Comparison of ENCODE assay signal across 17 cellular contexts in genomic region chr11:118699508-118700220, GRCh38. TPM values are rescaled to one million over a fixed set of nuclear protein-coding genes. Genes with fewer than 3 reads are reported as not detected.
DNase-seq lines count a peak whose midpoint lies in the region; ATAC-seq lines count a peak whose summit lies in the region.
"Had no signal": no experiment of that assay in that cellular context is flagged by ENCODE, and none has a peak within 500 bp of the region (broad histone marks: within the 10 kb centered on the region; RNA-seq: fewer than 3 reads in every experiment).

No MANE protein-coding gene starts in this region.

- H3K4me3 Mint-ChIP-seq in CD8-positive, alpha-beta memory T cell, result peak overlapping the region; percentile 8 to 78 (median 69)
- peak overlapping the region; percentile 80 for H3K4me3 Mint-ChIP-seq in T-helper 17 cell
- H3K4me3 Mint-ChIP-seq in activated T-helper 17 cell treated with anti-CD3 and anti-CD28 coated beads, Interleukin-2, amount 50 U/mL, for 72 hours, result peak overlapping the region; percentile 35
- H3K4me3 Mint-ChIP-seq in naive thymus-derived CD8-positive, alpha-beta T cell, result peak overlapping the region; percentile 62 to 89 (median 76)
- H3K4me3 Mint-ChIP-seq: neural crest cell had no signal

- H3K36me3 ChIP-seq in CD8-positive, alpha-beta memory T cell (ENCODE audit: insufficient read depth, low read length), result no peaks in the 10 kb centered on the region
- H3K36me3 ChIP-seq: ascending aorta, stomach had no signal

- ATAC-seq in T-helper 17 cell (peak; percentile 97), HG03469 (IDR thresholded peaks at IDR 0.05; ENCODE audit: unreplicated experiment) (no peak), Right ventricle myocardium superior (ENCODE audit: poor library complexity) (no peak)
- peak; percentile 36 for ATAC-seq in activated T-helper 17 cell treated with anti-CD3 and anti-CD28 coated beads, Interleukin-2, amount 50 U/mL, for 72 hours (replicated peaks)
- ATAC-seq in naive thymus-derived CD8-positive, alpha-beta T cell, result peak; percentile 97 to 98

- H3K4me1 Mint-ChIP-seq in CD8-positive, alpha-beta memory T cell, result peaks cover 47 to 76% (median 66%) of the 10 kb centered on the region in 3 donors
- peaks cover 23% of the 10 kb centered on the region for H3K4me1 Mint-ChIP-seq in T-helper 17 cell
- peaks cover 22% of the 10 kb centered on the region for H3K4me1 Mint-ChIP-seq in activated T-helper 17 cell treated with anti-CD3 and anti-CD28 coated beads, Interleukin-2, amount 50 U/mL, for 72 hours
- peaks cover 11 to 80% (median 72%) of the 10 kb centered on the region in 4 donors for H3K4me1 Mint-ChIP-seq in naive thymus-derived CD8-positive, alpha-beta T cell
- H3K4me1 Mint-ChIP-seq: neural crest cell had no signal

- H3K27me3 Mint-ChIP-seq in CD8-positive, alpha-beta memory T cell, result no peaks in the 10 kb centered on the region
- no peaks in the 10 kb centered on the region for H3K27me3 Mint-ChIP-seq in T-helper 17 cell
- H3K27me3 Mint-ChIP-seq in activated T-helper 17 cell treated with anti-CD3 and anti-CD28 coated beads, Interleukin-2, amount 50 U/mL, for 72 hours, result no peaks in the 10 kb centered on the region
- no peaks in the 10 kb centered on the region for H3K27me3 Mint-ChIP-seq in naive thymus-derived CD8-positive, alpha-beta T cell

- peak; percentile 57 to 91 (median 88) for DNase-seq in CD8-positive, alpha-beta memory T cell
- peak in 2 of 3 donors; percentile 42 to 49 for DNase-seq in T-helper 17 cell
- DNase-seq in naive thymus-derived CD8-positive, alpha-beta T cell, result peak; percentile 36 to 93 (median 82)
- DNase-seq in KBM-7, result no peak
- no peak for DNase-seq in Right ventricle myocardium superior
- no peak for DNase-seq in NCI-H1105 (lab: John Stamatoyannopoulos, UW)
- DNase-seq: C1 segment of cervical spinal cord, NCI-H2227 treated with DMSO at 0.1 percent for 48 hours, stomach had no signal

- H3K9me3 ChIP-seq in CD8-positive, alpha-beta memory T cell (ENCODE audit: low read length), result peaks cover 3% of the 10 kb centered on the region
- no peaks in the 10 kb centered on the region for H3K9me3 ChIP-seq in T-helper 17 cell (ENCODE audit: control insufficient read depth, low read length, poor library complexity, severe bottlenecking)
- H3K9me3 ChIP-seq: ascending aorta had no signal

- no peaks in the 10 kb centered on the region for H3K27me3 ChIP-seq in CD8-positive, alpha-beta memory T cell (ENCODE audit: insufficient read depth, low read length, poor library complexity, severe bottlenecking)
- H3K27me3 ChIP-seq: ascending aorta, stomach had no signal

- H3K9me3 Mint-ChIP-seq in CD8-positive, alpha-beta memory T cell, result peaks cover 0 to 4% (median 3%) of the 10 kb centered on the region in 5 donors
- peaks cover 4% of the 10 kb centered on the region for H3K9me3 Mint-ChIP-seq in activated T-helper 17 cell treated with anti-CD3 and anti-CD28 coated beads, Interleukin-2, amount 50 U/mL, for 72 hours
- H3K9me3 Mint-ChIP-seq in naive thymus-derived CD8-positive, alpha-beta T cell, result peaks cover 0 to 10% (median 3%) of the 10 kb centered on the region in 9 donors
- H3K9me3 Mint-ChIP-seq: neural crest cell had no signal

- intact Hi-C loops in Right ventricle myocardium superior (cut with DNase I), result no loop called here

- peaks cover 0 to 4% (median 3%) of the 10 kb centered on the region in 3 donors for H3K36me3 Mint-ChIP-seq in CD8-positive, alpha-beta memory T cell
- H3K36me3 Mint-ChIP-seq in T-helper 17 cell (ENCODE audit: low read depth), result no peaks in the 10 kb centered on the region
- no peaks in the 10 kb centered on the region for H3K36me3 Mint-ChIP-seq in activated T-helper 17 cell treated with anti-CD3 and anti-CD28 coated beads, Interleukin-2, amount 50 U/mL, for 72 hours (ENCODE audit: low read depth)
- peaks cover 0 to 7% (median 0%) of the 10 kb centered on the region in 3 donors for H3K36me3 Mint-ChIP-seq in naive thymus-derived CD8-positive, alpha-beta T cell

- peak overlapping the region; percentile 85 to 99 (median 98) for H3K27ac Mint-ChIP-seq in CD8-positive, alpha-beta memory T cell
- H3K27ac Mint-ChIP-seq in T-helper 17 cell, result peak overlapping the region; percentile 96
- peak overlapping the region; percentile 68 for H3K27ac Mint-ChIP-seq in activated T-helper 17 cell treated with anti-CD3 and anti-CD28 coated beads, Interleukin-2, amount 50 U/mL, for 72 hours
- H3K27ac Mint-ChIP-seq in naive thymus-derived CD8-positive, alpha-beta T cell, result peak overlapping the region; percentile 92 to 100 (median 98)

- H3K27ac ChIP-seq in CD8-positive, alpha-beta memory T cell (ENCODE audit: low read depth, low read length), result peak overlapping the region; percentile 44
- H3K27ac ChIP-seq: ascending aorta had no signal

- POLR2A ChIA-PET in CD8-positive, alpha-beta memory T cell (lab: Charles Lee), result interaction anchor here (0.6 to 1.9 kb wide), 12 partner anchors 46 to 850 kb away, joined by 3 to 14 read pairs (median 3); partner anchors contain the start of gene DDX6
- POLR2A ChIA-PET in naive thymus-derived CD8-positive, alpha-beta T cell (lab: Charles Lee), result interaction anchor here (0.6 to 17.9 kb wide), 26 partner anchors 8 to 405 kb away, joined by 3 to 277 read pairs (median 4); partner anchors contain the start of genes BCL9L and DDX6

- in situ Hi-C loops in KBM-7 (cut with MboI; ENCODE audit: low pct_unique_long_range_greater_than_20kb, low sequenced_read_pairs), result no loop called here

- peaks cover 73% of the 10 kb centered on the region for H3K4me1 ChIP-seq in CD8-positive, alpha-beta memory T cell (ENCODE audit: insufficient read depth, low read length)
- H3K4me1 ChIP-seq: ascending aorta, stomach had no signal

- CTCF ChIA-PET in CD8-positive, alpha-beta memory T cell (lab: Charles Lee), result interaction anchor here (0.9 to 5.8 kb wide), 5 partner anchors 9 to 230 kb away, joined by 3 to 37 read pairs (median 5); partner anchors contain the start of gene DDX6

- no peak overlapping the region for H3K4me3 ChIP-seq in CD8-positive, alpha-beta memory T cell (ENCODE audit: low read length)
- H3K4me3 ChIP-seq: ascending aorta, stomach had no signal

RNA-seq across cellular contexts. Expression of gene TREH, which starts 20.2 kb away (rescaled TPM):
- total RNA-seq in CD8-positive, alpha-beta memory T cell, result not detected
- not detected for polyA plus RNA-seq in CD8-positive, alpha-beta memory T cell
- total RNA-seq in T-helper 17 cell, result not detected
- not detected for total RNA-seq in activated T-helper 17 cell treated with anti-CD3 and anti-CD28 coated beads, Interleukin-2, amount 50 U/mL, for 72 hours
- not detected for total RNA-seq in naive thymus-derived CD8-positive, alpha-beta T cell
- polyA plus RNA-seq in naive thymus-derived CD8-positive, alpha-beta T cell, result not detected
- not detected for total RNA-seq in Right ventricle myocardium superior
- total RNA-seq: ascending aorta, frontal cortex, kidney epithelial cell, M059J, neural crest cell, RPMI7951 had no signal

Comparison
In these comparisons a context has a peak if more than half of its experiments do, and no peak if none do; other contexts are left out.
1. DNase-seq: peak in CD8-positive, alpha-beta memory T cell (5 of 5), T-helper 17 cell (2 of 3) and naive thymus-derived CD8-positive, alpha-beta T cell (10 of 10); none in KBM-7 (single experiment), Right ventricle myocardium superior (single experiment) and NCI-H1105 (single experiment).
2. ATAC-seq: peak in T-helper 17 cell (single experiment), activated T-helper 17 cell treated with anti-CD3 and anti-CD28 coated beads, Interleukin-2, amount 50 U/mL, for 72 hours (single experiment) and naive thymus-derived CD8-positive, alpha-beta T cell (2 of 2); none in HG03469 (single experiment) and Right ventricle myocardium superior (single experiment).
3. Peak in every context shown above with its lines, with median percentiles within 50 percentile points of each other: H3K27ac Mint-ChIP-seq and H3K4me3 Mint-ChIP-seq.